Comparison of ENCODE assay signal across 18 cellular contexts in the genomic region with DNA sequence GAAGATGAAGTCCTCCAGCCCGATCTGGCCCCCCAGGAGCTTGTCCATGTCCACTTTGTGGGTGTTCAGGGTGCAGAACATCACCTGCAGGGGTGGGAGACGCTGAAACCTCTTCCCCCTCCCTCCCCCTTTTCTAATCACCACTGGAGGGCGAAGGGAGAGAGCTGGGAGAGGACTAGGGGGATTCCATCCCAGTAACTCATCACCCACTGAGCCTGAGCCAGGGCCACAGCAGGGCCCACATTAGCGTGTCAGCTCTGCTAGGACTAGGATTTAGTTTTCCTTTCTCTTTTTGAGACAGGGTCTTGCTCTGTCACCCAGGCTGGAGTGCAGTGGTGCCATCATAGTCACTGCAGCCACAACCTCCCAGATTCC. TPM values are rescaled to one million over a fixed set of nuclear protein-coding genes. Genes with fewer than 3 reads are reported as not detected.
DNase-seq lines count a peak whose midpoint lies in the region; ATAC-seq and TF ChIP-seq lines count a peak whose summit lies in the region.
"Had no signal": no experiment of that assay in that cellular context is flagged by ENCODE, and none has a peak within 500 bp of the region (broad histone marks: within the 10 kb centered on the region; RNA-seq: fewer than 3 reads in every experiment).

No MANE protein-coding gene starts in this region.

- H3K4me3 ChIP-seq in SK-N-SH (ENCODE audit: low read depth in 2 of 2, low read length in 1 of 2) = no peak overlapping the region
- no peak overlapping the region for H3K4me3 ChIP-seq in IMR-90 (ENCODE audit: insufficient read depth, low read depth, low read length)
- no peak overlapping the region for H3K4me3 ChIP-seq in brain microvascular endothelial cell (ENCODE audit: low read depth, low read length)
- H3K4me3 ChIP-seq: right atrium auricular region had no signal

- H3K27ac Mint-ChIP-seq in stimulated activated memory B cell treated with anti-CD40 and anti-IgM and Interleukin-4, amounts not matched to agents 10 μg/mL and 1 μg/mL and 100 μg/mL, for 72 hours = no peak overlapping the region
- H3K27ac Mint-ChIP-seq in activated CD8-positive, alpha-beta T cell treated with anti-CD3 and anti-CD28 coated beads, Interleukin-2, amount 10 ng/mL, durations not matched to agents 7 days and 5 days = no peak overlapping the region
- H3K27ac Mint-ChIP-seq: H9 had no signal

- dilution Hi-C loops in IMR-90 (cut with HindIII; ENCODE audit: low sequenced_read_pairs, unreplicated experiment) = no loop called here

- H3K9ac ChIP-seq in SK-N-SH = no peak overlapping the region
- no peak overlapping the region; the same call in 1 of the 2 replicates for H3K9ac ChIP-seq in IMR-90 (ENCODE audit: low read depth, low read length)

- WGBS in SK-N-SH (ENCODE audit: low lambda C conversion rate) = 63% methylated on average over 4 of the region's 4 CpGs
- no CpG with 5 or more reads among the region's 4 CpGs for WGBS in IMR-90 (ENCODE audit: extremely low coverage in 2 of 2, insufficient read length in 1 of 2), 2 experiments

- no peak for TF ChIP-seq CTCF in SK-N-SH (IDR thresholded peaks at IDR 0.05)
- peak; percentile 34; the same call in 1 of the 2 replicates for TF ChIP-seq CTCF in IMR-90 (conservative IDR thresholded peaks at IDR 0.05; ENCODE audit: low read depth, low read length)
- TF ChIP-seq CTCF in brain microvascular endothelial cell (IDR thresholded peaks at IDR 0.05; ENCODE audit: low read depth, low read length, missing control alignments) = peak; percentile 14

- H4K8ac ChIP-seq in IMR-90 (ENCODE audit: low read depth in 2 of 2, low read length in 2 of 2) = no peak overlapping the region; a peak in 1 of 4 replicates

- no peaks in the 10 kb centered on the region for H3K9me2 ChIP-seq in SK-N-SH

- no peak overlapping the region for H2BK120ac ChIP-seq in IMR-90 (ENCODE audit: low read depth, low read length)

- H3K56ac ChIP-seq in IMR-90 (ENCODE audit: extremely low read depth, insufficient read depth, low read length) = no peak overlapping the region

- no peak for TF ChIP-seq EP300 in SK-N-SH (IDR thresholded peaks at IDR 0.05; ENCODE audit: borderline replicate concordance in 1 of 2, low read depth in 1 of 2, low read length in 1 of 2)

- peak overlapping the region; percentile 81 for H2AK5ac ChIP-seq in IMR-90 (ENCODE audit: low read depth, low read length)

- peaks cover 10% of the 10 kb centered on the region; the same call in 1 of the 2 replicates for H3K79me2 ChIP-seq in SK-N-SH (ENCODE audit: insufficient read depth)

- H3K79me1 ChIP-seq in IMR-90 (ENCODE audit: low read depth in 1 of 2, low read length in 2 of 2) = peaks cover 8 to 52% of the 10 kb centered on the region in 2 experiments

- no peak overlapping the region for H3K14ac ChIP-seq in IMR-90 (replicated peaks; ENCODE audit: low read depth, low read length)

- peaks cover 11% of the 10 kb centered on the region for H3F3A ChIP-seq in SK-N-SH (replicated peaks; ENCODE audit: insufficient read depth)

- 0 out of 2 replicates have a peak, but pooled peaks cover 9% of the 10 kb centered on the region for H3K9me1 ChIP-seq in IMR-90 (ENCODE audit: insufficient read depth, low read length)

- H3K4me2 ChIP-seq in SK-N-SH (no peak overlapping the region), IMR-90 (ENCODE audit: low read depth, low read length) (peak overlapping the region; percentile 32; the same call in 1 of the 2 replicates)

- no peak overlapping the region for H3K18ac ChIP-seq in IMR-90 (ENCODE audit: low read depth, low read length)

- peak overlapping the region; percentile 63; the same call in 1 of the 2 replicates for H2BK20ac ChIP-seq in IMR-90 (ENCODE audit: low read depth, low read length)

- intact Hi-C loops in IMR-90 (cut with micrococcal nuclease) = loop anchor here (10.0 kb wide), 1 partner anchor 596 kb away; no protein-coding TSS in a partner anchor

- BruUV-seq in IMR-90 (replicated peaks; lab: Mats Ljungman, UMichigan) = no TSS peak

- H4K91ac ChIP-seq in IMR-90 (ENCODE audit: insufficient read depth, low read depth, low read length) = no peak overlapping the region

- H3K36me3 ChIP-seq in SK-N-SH (replicated peaks in 1 of 2; ENCODE audit: control insufficient read depth in 1 of 2, insufficient read depth in 2 of 2, low read length in 1 of 2) = peaks cover under 1 to 10% of the 10 kb centered on the region in 2 experiments
- peaks cover 27% of the 10 kb centered on the region for H3K36me3 ChIP-seq in IMR-90 (ENCODE audit: control insufficient read depth, insufficient read depth, low read length)
- H3K36me3 ChIP-seq in brain microvascular endothelial cell (replicated peaks) = peaks cover 43% of the 10 kb centered on the region

- H2AK9ac ChIP-seq in IMR-90 (replicated peaks; ENCODE audit: low read depth, low read length, poor library complexity) = peak overlapping the region; percentile 90

- in situ Hi-C loops in IMR-90 (cut with MboI; ENCODE audit: low sequenced_read_pairs) (no loop called here), brain microvascular endothelial cell (cut with HindIII; ENCODE audit: low pct_ligation_motif_present, low sequenced_read_pairs) (no loop called here)

- no peak overlapping the region for H3K4ac ChIP-seq in IMR-90 (ENCODE audit: low read depth, low read length)

- peaks cover 21% of the 10 kb centered on the region for H3K27me3 Mint-ChIP-seq in stimulated activated memory B cell treated with anti-CD40 and anti-IgM and Interleukin-4, amounts not matched to agents 10 μg/mL and 1 μg/mL and 100 μg/mL, for 72 hours
- no peaks in the 10 kb centered on the region for H3K27me3 Mint-ChIP-seq in activated CD8-positive, alpha-beta T cell treated with anti-CD3 and anti-CD28 coated beads, Interleukin-2, amount 10 ng/mL, durations not matched to agents 7 days and 5 days (ENCODE audit: low read depth)

- peak overlapping the region; percentile 14 for H3K4me3 Mint-ChIP-seq in stimulated activated memory B cell treated with anti-CD40 and anti-IgM and Interleukin-4, amounts not matched to agents 10 μg/mL and 1 μg/mL and 100 μg/mL, for 72 hours
- H3K4me3 Mint-ChIP-seq in activated CD8-positive, alpha-beta T cell treated with anti-CD3 and anti-CD28 coated beads, Interleukin-2, amount 10 ng/mL, durations not matched to agents 7 days and 5 days = no peak overlapping the region
- H3K4me3 Mint-ChIP-seq: H9 had no signal

- CTCF ChIA-PET in SK-N-SH (lab: Yijun Ruan, JAX) = interaction anchor here (0.7 to 4.8 kb wide), 34 partner anchors 9 to 411 kb away, joined by 3 to 45 read pairs (median 6); partner anchors contain the start of genes ASF1B, DNAJB1 and GIPC1
- CTCF ChIA-PET in IMR-90 (lab: Yijun Ruan, JAX) = no interaction called here
- CTCF ChIA-PET in activated CD8-positive, alpha-beta T cell treated with anti-CD3 and anti-CD28 coated beads, Interleukin-2, amount 10 ng/mL, durations not matched to agents 7 days and 5 days (lab: Charles Lee) = interaction anchor here (0.6 to 6.3 kb wide), 33 partner anchors 8 to 343 kb away, joined by 3 to 30 read pairs (median 5); partner anchors contain the start of genes ADGRE5, ASF1B, GIPC1 and PKN1

- POLR2A ChIA-PET in SK-N-SH (lab: Yijun Ruan, JAX) = no interaction called here
- POLR2A ChIA-PET in IMR-90 (lab: Charles Lee; ENCODE audit: unreplicated experiment) = interaction anchor here (0.5 kb wide), 1 partner anchor 745 kb away, joined by 3 read pairs; no protein-coding TSS in a partner anchor
- POLR2A ChIA-PET in activated CD8-positive, alpha-beta T cell treated with anti-CD3 and anti-CD28 coated beads, Interleukin-2, amount 10 ng/mL, durations not matched to agents 7 days and 5 days (lab: Charles Lee) = interaction anchor here (0.6 to 1.8 kb wide), 3 partner anchors 18 to 344 kb away, joined by 3 to 5 read pairs (median 5); partner anchors contain the start of gene ASF1B

- DNase-seq in SK-N-SH = peak; percentile 47
- peak; percentile 85 for DNase-seq in IMR-90
- peak; percentile 38 for DNase-seq in brain microvascular endothelial cell
- no peak for DNase-seq in activated CD8-positive, alpha-beta T cell treated with anti-CD3 and anti-CD28 coated beads, Interleukin-2, amount 10 ng/mL, durations not matched to agents 7 days and 5 days
- DNase-seq in stimulated activated CD8-positive, alpha-beta memory T cell treated with anti-CD3 and anti-CD28 coated beads, Interleukin-4, amount 100 ng/mL, for 48 hours = no peak
- DNase-seq: foreskin melanocyte, mammary epithelial cell, NCI-H1105, SIG-M5 had no signal

- no peaks in the 10 kb centered on the region for H4K20me1 ChIP-seq in SK-N-SH (ENCODE audit: insufficient read depth)
- peaks cover 33% of the 10 kb centered on the region for H4K20me1 ChIP-seq in IMR-90 (ENCODE audit: insufficient read depth, low read length)

- ATAC-seq in SK-N-SH treated with all-trans-retinoic acid at 6 μM for 48 hours = no peak
- ATAC-seq in IMR-90 (ENCODE audit: low read depth) = peak; percentile 57
- no peak for ATAC-seq in stimulated activated memory B cell treated with anti-CD40 and anti-IgM and Interleukin-4, amounts not matched to agents 10 μg/mL and 1 μg/mL and 100 μg/mL, for 72 hours
- no peak for ATAC-seq in HG02852 (IDR thresholded peaks at IDR 0.05; ENCODE audit: unreplicated experiment)
- no peak for ATAC-seq in activated CD8-positive, alpha-beta T cell treated with anti-CD3 and anti-CD28 coated beads, Interleukin-2, amount 10 ng/mL, durations not matched to agents 7 days and 5 days

- H3K27ac ChIP-seq in SK-N-SH (ENCODE audit: low read depth in 2 of 2, low read length in 1 of 2) (peak overlapping the region in 1 of 2 experiments; percentile 22; a peak in 1 of 4 replicates), IMR-90 (ENCODE audit: insufficient read depth, low read length) (peak overlapping the region; percentile 4; the same call in 1 of the 2 replicates), brain microvascular endothelial cell (peak overlapping the region; percentile 25)
- H3K27ac ChIP-seq: 22Rv1, right atrium auricular region had no signal

- peaks cover 13% of the 10 kb centered on the region for H3K4me1 Mint-ChIP-seq in stimulated activated memory B cell treated with anti-CD40 and anti-IgM and Interleukin-4, amounts not matched to agents 10 μg/mL and 1 μg/mL and 100 μg/mL, for 72 hours
- H3K4me1 Mint-ChIP-seq in activated CD8-positive, alpha-beta T cell treated with anti-CD3 and anti-CD28 coated beads, Interleukin-2, amount 10 ng/mL, durations not matched to agents 7 days and 5 days (ENCODE audit: low read depth) = peaks cover 10% of the 10 kb centered on the region

- no peaks in the 10 kb centered on the region for H3K9me3 Mint-ChIP-seq in stimulated activated memory B cell treated with anti-CD40 and anti-IgM and Interleukin-4, amounts not matched to agents 10 μg/mL and 1 μg/mL and 100 μg/mL, for 72 hours
- no peaks in the 10 kb centered on the region for H3K9me3 Mint-ChIP-seq in activated CD8-positive, alpha-beta T cell treated with anti-CD3 and anti-CD28 coated beads, Interleukin-2, amount 10 ng/mL, durations not matched to agents 7 days and 5 days (ENCODE audit: insufficient read depth)
- H3K9me3 Mint-ChIP-seq: H9 had no signal

- TF ChIP-seq RAD21 in SK-N-SH (IDR thresholded peaks at IDR 0.05; ENCODE audit: low read length) (no peak), IMR-90 (IDR thresholded peaks at IDR 0.05; ENCODE audit: low read length) (no peak)

- H3K27me3 ChIP-seq in SK-N-SH (ENCODE audit: insufficient read depth) (no peaks in the 10 kb centered on the region), IMR-90 (ENCODE audit: control insufficient read depth, insufficient read depth, low read length) (no peaks in the 10 kb centered on the region), brain microvascular endothelial cell (replicated peaks) (no peaks in the 10 kb centered on the region)
- H3K27me3 ChIP-seq: right atrium auricular region had no signal

- H3K9me3 ChIP-seq in SK-N-SH (no peaks in the 10 kb centered on the region), IMR-90 (ENCODE audit: control insufficient read depth, insufficient read depth, low read length) (no peaks in the 10 kb centered on the region)
- H3K9me3 ChIP-seq: right atrium auricular region had no signal

- peaks cover 13% of the 10 kb centered on the region for H3K36me3 Mint-ChIP-seq in stimulated activated memory B cell treated with anti-CD40 and anti-IgM and Interleukin-4, amounts not matched to agents 10 μg/mL and 1 μg/mL and 100 μg/mL, for 72 hours
- peaks cover 2% of the 10 kb centered on the region for H3K36me3 Mint-ChIP-seq in activated CD8-positive, alpha-beta T cell treated with anti-CD3 and anti-CD28 coated beads, Interleukin-2, amount 10 ng/mL, durations not matched to agents 7 days and 5 days (ENCODE audit: low read depth)

- H2AFZ ChIP-seq in SK-N-SH (ENCODE audit: low read depth) (no peak overlapping the region), IMR-90 (replicated peaks; ENCODE audit: low read length, poor library complexity) (peak overlapping the region; percentile 34)

- TF ChIP-seq POLR2A in IMR-90 (IDR thresholded peaks at IDR 0.05; ENCODE audit: low read depth, low read length) = no peak

- H4K5ac ChIP-seq in IMR-90 (ENCODE audit: low read depth, low read length) = no peak overlapping the region

- 0 out of 2 replicates have a peak overlapping the region, but pooled peaks have one; percentile 33 for H3K23ac ChIP-seq in IMR-90 (ENCODE audit: low read depth, low read length)

- H3K4me1 ChIP-seq in SK-N-SH (ENCODE audit: control insufficient read depth in 1 of 2, insufficient read depth in 2 of 2, low read depth in 1 of 2, low read length in 1 of 2) (peaks cover 12 to 21% of the 10 kb centered on the region in 2 experiments; a peak in 2 of 4 replicates), IMR-90 (ENCODE audit: control insufficient read depth, insufficient read depth, low read length) (peaks cover 25% of the 10 kb centered on the region)

- H2BK5ac ChIP-seq in IMR-90 (ENCODE audit: low read depth, low read length, poor library complexity, severe bottlenecking) = no peak overlapping the region

- H2BK15ac ChIP-seq in IMR-90 (ENCODE audit: low read depth, low read length) = no peak overlapping the region

RNA-seq across cellular contexts. Expression of gene PTGER1, which starts 5.5 kb away (rescaled TPM):
- 4.6 and 6.0 TPM in 2 replicates for polyA plus RNA-seq in SK-N-SH (2012; rRNA removed)
- polyA plus RNA-seq in SK-N-SH (2012; cell fraction: cytosol; rRNA removed) = 2.0 and 3.4 TPM in 2 replicates
- polyA plus RNA-seq in SK-N-SH (2012; cell fraction: nucleus; rRNA removed) = 2.4 and 3.9 TPM in 2 replicates
- total RNA-seq in IMR-90 (2012; rRNA removed) = 0.28 and 0.54 TPM in 2 replicates
- polyA plus RNA-seq in IMR-90 (2012; rRNA removed) = 0.60 and 1.6 TPM in 2 replicates
- 0.90 and 2.7 TPM in 2 replicates for polyA plus RNA-seq in IMR-90 (2012; cell fraction: cytosol; rRNA removed)
- 0.52 and 2.4 TPM in 2 replicates for polyA plus RNA-seq in IMR-90 (2012; cell fraction: nucleus; rRNA removed; ENCODE audit: low replicate concordance)
- under 1 TPM; 0.32 to 0.44 TPM for total RNA-seq in activated CD8-positive, alpha-beta T cell treated with anti-CD3 and anti-CD28 coated beads, Interleukin-2, amount 10 ng/mL, durations not matched to agents 7 days and 5 days
- total RNA-seq: LHCN-M2, myocyte, omental fat pad, right atrium auricular region had no signal
- polyA plus RNA-seq: mammary epithelial cell had no signal

RNA-seq across cellular contexts. Expression of gene GIPC1, which starts 15.2 kb away (rescaled TPM):
- polyA plus RNA-seq in SK-N-SH (2012; rRNA removed) = 138 and 144 TPM in 2 replicates
- 64.3 and 109 TPM in 2 replicates for polyA plus RNA-seq in SK-N-SH (2012; cell fraction: cytosol; rRNA removed)
- 108 and 111 TPM in 2 replicates for polyA plus RNA-seq in SK-N-SH (2012; cell fraction: nucleus; rRNA removed)
- total RNA-seq in IMR-90 (2012; rRNA removed) = 74.2 and 77.5 TPM in 2 replicates
- polyA plus RNA-seq in IMR-90 (2012; rRNA removed) = 133 and 153 TPM in 2 replicates
- polyA plus RNA-seq in IMR-90 (2012; cell fraction: cytosol; rRNA removed) = 151 and 196 TPM in 2 replicates
- polyA plus RNA-seq in IMR-90 (2012; cell fraction: nucleus; rRNA removed; ENCODE audit: low replicate concordance) = 93.4 and 205 TPM in 2 replicates
- 10 to 100 TPM; 37.9 to 39.3 TPM for total RNA-seq in activated CD8-positive, alpha-beta T cell treated with anti-CD3 and anti-CD28 coated beads, Interleukin-2, amount 10 ng/mL, durations not matched to agents 7 days and 5 days

RNA-seq across cellular contexts. Expression of gene DNAJB1, which starts 37.5 kb away (rescaled TPM):
- polyA plus RNA-seq in SK-N-SH (2012; rRNA removed) = 95.7 and 103 TPM in 2 replicates
- polyA plus RNA-seq in SK-N-SH (2012; cell fraction: cytosol; rRNA removed) = 95.9 and 110 TPM in 2 replicates
- polyA plus RNA-seq in SK-N-SH (2012; cell fraction: nucleus; rRNA removed) = 65.8 and 66.3 TPM in 2 replicates
- 82.5 and 88.2 TPM in 2 replicates for total RNA-seq in IMR-90 (2012; rRNA removed)
- polyA plus RNA-seq in IMR-90 (2012; rRNA removed) = 91.1 and 95.4 TPM in 2 replicates
- polyA plus RNA-seq in IMR-90 (2012; cell fraction: cytosol; rRNA removed) = 73.4 and 172 TPM in 2 replicates
- polyA plus RNA-seq in IMR-90 (2012; cell fraction: nucleus; rRNA removed; ENCODE audit: low replicate concordance) = 38.3 and 63.8 TPM in 2 replicates
- total RNA-seq in activated CD8-positive, alpha-beta T cell treated with anti-CD3 and anti-CD28 coated beads, Interleukin-2, amount 10 ng/mL, durations not matched to agents 7 days and 5 days = 100 to 1,000 TPM; 110 to 112 TPM

RNA-seq across cellular contexts. Expression of gene PKN1, which starts 47.6 kb away (rescaled TPM):
- polyA plus RNA-seq in SK-N-SH (2012; rRNA removed) (68.0 and 99.6 TPM in 2 replicates), IMR-90 (2012; rRNA removed) (39.1 and 44.1 TPM in 2 replicates)
- polyA plus RNA-seq in SK-N-SH (2012; cell fraction: cytosol; rRNA removed) = 43.0 and 58.2 TPM in 2 replicates
- polyA plus RNA-seq in SK-N-SH (2012; cell fraction: nucleus; rRNA removed) = 85.8 and 112 TPM in 2 replicates
- total RNA-seq in IMR-90 (2012; rRNA removed) = 39.4 and 41.4 TPM in 2 replicates
- 58.6 and 63.1 TPM in 2 replicates for polyA plus RNA-seq in IMR-90 (2012; cell fraction: cytosol; rRNA removed)
- 50.6 and 92.0 TPM in 2 replicates for polyA plus RNA-seq in IMR-90 (2012; cell fraction: nucleus; rRNA removed; ENCODE audit: low replicate concordance)
- total RNA-seq in activated CD8-positive, alpha-beta T cell treated with anti-CD3 and anti-CD28 coated beads, Interleukin-2, amount 10 ng/mL, durations not matched to agents 7 days and 5 days = 100 to 1,000 TPM; 244 to 263 TPM

RNA-seq across cellular contexts. Expression of gene TECR, which starts 48.7 kb away (rescaled TPM):
- 87.9 and 110 TPM in 2 replicates for polyA plus RNA-seq in SK-N-SH (2012; rRNA removed)
- 32.4 and 57.6 TPM in 2 replicates for polyA plus RNA-seq in SK-N-SH (2012; cell fraction: cytosol; rRNA removed)
- 142 and 144 TPM in 2 replicates for polyA plus RNA-seq in SK-N-SH (2012; cell fraction: nucleus; rRNA removed)
- total RNA-seq in IMR-90 (2012; rRNA removed) = 35.8 and 46.2 TPM in 2 replicates
- polyA plus RNA-seq in IMR-90 (2012; rRNA removed) = 81.2 and 102 TPM in 2 replicates
- polyA plus RNA-seq in IMR-90 (2012; cell fraction: cytosol; rRNA removed) = 74.3 and 124 TPM in 2 replicates
- 111 and 215 TPM in 2 replicates for polyA plus RNA-seq in IMR-90 (2012; cell fraction: nucleus; rRNA removed; ENCODE audit: low replicate concordance)
- 100 to 1,000 TPM; 153 to 163 TPM for total RNA-seq in activated CD8-positive, alpha-beta T cell treated with anti-CD3 and anti-CD28 coated beads, Interleukin-2, amount 10 ng/mL, durations not matched to agents 7 days and 5 days

Comparison
In these comparisons a context has a peak if more than half of its experiments do, and no peak if none do; other contexts are left out.
1. DNase-seq: peak in SK-N-SH (single experiment), IMR-90 (single experiment) and brain microvascular endothelial cell (single experiment); none in activated CD8-positive, alpha-beta T cell treated with anti-CD3 and anti-CD28 coated beads, Interleukin-2, amount 10 ng/mL, durations not matched to agents 7 days and 5 days (single experiment) and stimulated activated CD8-positive, alpha-beta memory T cell treated with anti-CD3 and anti-CD28 coated beads, Interleukin-4, amount 100 ng/mL, for 48 hours (single experiment).